Comparison of ENCODE assay signal across 23 cellular contexts in genomic region chr5:87138091-87138819, GRCh38.
DNase-seq lines count a peak whose midpoint lies in the region; ATAC-seq and TF ChIP-seq lines count a peak whose summit lies in the region.
"Had no signal": no experiment of that assay in that cellular context is flagged by ENCODE, and none has a peak within 500 bp of the region (broad histone marks: within the 10 kb centered on the region; RNA-seq: fewer than 3 reads in every experiment).

No MANE protein-coding gene starts in this region.

- CTCF ChIA-PET in SK-N-SH (lab: Yijun Ruan, JAX) = interaction anchor here (1.0 kb wide), 1 partner anchor 12 kb away, joined by 3 read pairs; no protein-coding TSS in a partner anchor

- no peak overlapping the region; a peak in 1 of 4 replicates for H3K4me3 ChIP-seq in SK-N-SH (ENCODE audit: low read depth in 2 of 2, low read length in 1 of 2)
- no peak overlapping the region for H3K4me3 ChIP-seq in gastroesophageal sphincter
- no peak overlapping the region for H3K4me3 ChIP-seq in muscle layer of colon (ENCODE audit: low read depth in 1 of 2, low read length in 2 of 2)
- H3K4me3 ChIP-seq: BLaER1 treated with 17β-estradiol and CSF1 and Interleukin-3, amounts not matched to agents 10 nM and 100 nM; esophagus squamous epithelium; pancreas; vagina had no signal

- H3K9ac ChIP-seq in SK-N-SH (peak overlapping the region; percentile 21; the same call in 1 of the 2 replicates), muscle layer of colon (ENCODE audit: low read length) (no peak overlapping the region)
- H3K9ac ChIP-seq: BLaER1 treated with 17β-estradiol and CSF1 and Interleukin-3, amounts not matched to agents 10 nM and 100 nM; KMS-11 had no signal

- no peaks in the 10 kb centered on the region for H3K9me3 ChIP-seq in SK-N-SH
- H3K9me3 ChIP-seq in gastroesophageal sphincter = no peaks in the 10 kb centered on the region
- no peaks in the 10 kb centered on the region for H3K9me3 ChIP-seq in muscle layer of colon (ENCODE audit: low read length)
- H3K9me3 ChIP-seq: esophagus squamous epithelium, pancreas, vagina had no signal

- H3K79me2 ChIP-seq in SK-N-SH (ENCODE audit: insufficient read depth) = no peaks in the 10 kb centered on the region

- 13% methylated on average over 2 of the region's 2 CpGs for WGBS in SK-N-SH (ENCODE audit: low lambda C conversion rate)
- 23 to 26% methylated on average over 2 of the region's 2 CpGs for WGBS in gastroesophageal sphincter (ENCODE audit: low coverage in 1 of 2), 2 donors

- no peaks in the 10 kb centered on the region for H4K20me1 ChIP-seq in SK-N-SH (ENCODE audit: insufficient read depth)
- H4K20me1 ChIP-seq: BLaER1 treated with 17β-estradiol and CSF1 and Interleukin-3, amounts not matched to agents 10 nM and 100 nM had no signal

- 0 out of 2 replicates have a peak overlapping the region, but pooled peaks have one; percentile 15 for H3K4me2 ChIP-seq in SK-N-SH
- H3K4me2 ChIP-seq: KMS-11 had no signal

- H3K27ac ChIP-seq in SK-N-SH (ENCODE audit: low read depth in 2 of 2, low read length in 1 of 2) = peak overlapping the region; percentile 60 to 71; a peak in 3 of 4 replicates
- H3K27ac ChIP-seq in gastroesophageal sphincter = peak overlapping the region in 2 of 4 donors; percentile 1 to 37
- H3K27ac ChIP-seq in muscle layer of colon (ENCODE audit: low read depth, low read length) = peak overlapping the region; percentile 61
- H3K27ac ChIP-seq: BLaER1 treated with 17β-estradiol and CSF1 and Interleukin-3, amounts not matched to agents 10 nM and 100 nM; esophagus squamous epithelium; KMS-11; pancreas; vagina had no signal

- H3K27me3 ChIP-seq in SK-N-SH (ENCODE audit: insufficient read depth) = no peaks in the 10 kb centered on the region
- no peaks in the 10 kb centered on the region for H3K27me3 ChIP-seq in gastroesophageal sphincter
- no peaks in the 10 kb centered on the region for H3K27me3 ChIP-seq in muscle layer of colon (ENCODE audit: control insufficient read depth in 1 of 2, insufficient read depth in 2 of 2, low read length in 2 of 2)
- H3K27me3 ChIP-seq: BLaER1 treated with 17β-estradiol and CSF1 and Interleukin-3, amounts not matched to agents 10 nM and 100 nM; esophagus squamous epithelium; pancreas; vagina had no signal

- peaks cover 7% of the 10 kb centered on the region for H3F3A ChIP-seq in SK-N-SH (replicated peaks; ENCODE audit: insufficient read depth)

- POLR2A ChIA-PET in SK-N-SH (lab: Yijun Ruan, JAX) = no interaction called here

- ATAC-seq in gastroesophageal sphincter (peak; percentile 36), GM21515 (IDR thresholded peaks at IDR 0.05; ENCODE audit: unreplicated experiment) (no peak)
- ATAC-seq: activated CD4-positive, alpha-beta T cell treated with anti-CD3 and anti-CD28 coated beads for 36 hours; activated T-cell treated with anti-CD3 and anti-CD28 coated beads, Interleukin-2, amount 50 U/mL, for 4 hours; left colon; natural killer cell treated with Interleukin-12 subunit alpha and Interleukin-12 subunit beta and Interleukin-15 and Interleukin-18, amount 100 ng/mL, for 72 hours; T-helper 17 cell had no signal

- peak overlapping the region; percentile 67 for H2AFZ ChIP-seq in SK-N-SH (ENCODE audit: low read depth)

- peaks cover 0 to 15% of the 10 kb centered on the region in 2 experiments; a peak in 2 of 4 replicates for H3K4me1 ChIP-seq in SK-N-SH (ENCODE audit: control insufficient read depth in 1 of 2, insufficient read depth in 2 of 2, low read depth in 1 of 2, low read length in 1 of 2)
- H3K4me1 ChIP-seq in gastroesophageal sphincter = peaks cover 0 to 8% (median 3%) of the 10 kb centered on the region in 3 donors
- peaks cover 27% of the 10 kb centered on the region for H3K4me1 ChIP-seq in muscle layer of colon (ENCODE audit: insufficient read depth, low read length)
- H3K4me1 ChIP-seq: esophagus squamous epithelium, pancreas, vagina had no signal

- TF ChIP-seq RAD21 in SK-N-SH (IDR thresholded peaks at IDR 0.05; ENCODE audit: low read length) = no peak

- no peaks in the 10 kb centered on the region for H3K9me2 ChIP-seq in SK-N-SH

- DNase-seq in SK-N-SH = no peak
- DNase-seq in superior temporal gyrus (ENCODE audit: extremely low spot score) = peak; percentile 57
- DNase-seq in T-helper 2 cell = no peak
- no peak for DNase-seq in COLO668 (lab: John Stamatoyannopoulos, UW; ENCODE audit: unreplicated experiment)
- no peak for DNase-seq in SW 1271 (lab: John Stamatoyannopoulos, UW)
- DNase-seq: activated CD4-positive, alpha-beta T cell treated with anti-CD3 and anti-CD28 coated beads for 36 hours; activated naive CD4-positive, alpha-beta T cell; activated T-cell treated with anti-CD3 and anti-CD28 coated beads, Interleukin-2, amount 50 U/mL, for 4 hours; cortex of kidney; esophagus squamous epithelium; H7; left colon; NCI-H146; NCI-H524 treated with DMSO at 0.1 percent for 48 hours; pancreas; T-helper 17 cell had no signal

- H3K36me3 ChIP-seq in SK-N-SH (replicated peaks in 1 of 2; ENCODE audit: control insufficient read depth in 1 of 2, insufficient read depth in 2 of 2, low read length in 1 of 2) (no peaks in the 10 kb centered on the region), gastroesophageal sphincter (no peaks in the 10 kb centered on the region), muscle layer of colon (ENCODE audit: insufficient read depth, low read length) (no peaks in the 10 kb centered on the region)
- H3K36me3 ChIP-seq: BLaER1 treated with 17β-estradiol and CSF1 and Interleukin-3, amounts not matched to agents 10 nM and 100 nM; esophagus squamous epithelium; pancreas; vagina had no signal

- no peak for TF ChIP-seq POLR2A in gastroesophageal sphincter (IDR thresholded peaks at IDR 0.05)

- no peak for TF ChIP-seq EP300 in SK-N-SH (IDR thresholded peaks at IDR 0.05; ENCODE audit: borderline replicate concordance in 1 of 2, low read depth in 1 of 2, low read length in 1 of 2)
- TF ChIP-seq EP300 in gastroesophageal sphincter (IDR thresholded peaks at IDR 0.05) = no peak

- TF ChIP-seq CTCF in SK-N-SH (IDR thresholded peaks at IDR 0.05) (no peak), gastroesophageal sphincter (IDR thresholded peaks at IDR 0.05) (no peak)

TF ChIP-seq in SK-N-SH, 30 proteins besides CTCF, POLR2A, EP300 and RAD21 (continues in another document):
- TF ChIP-seq JUND (IDR thresholded peaks at IDR 0.05) = no peak
- TF ChIP-seq REST (IDR thresholded peaks at IDR 0.05; ENCODE audit: low read depth, low read length) = no peak
- no peak for TF ChIP-seq FOXJ3 (CRISPR knock-in tag; IDR thresholded peaks at IDR 0.05)
- TF ChIP-seq MEF2A (IDR thresholded peaks at IDR 0.05; ENCODE audit: borderline replicate concordance, low read depth) = no peak
- no peak; the same call in 1 of the 2 replicates for TF ChIP-seq NFIC (IDR thresholded peaks at IDR 0.05; ENCODE audit: borderline replicate concordance)
- TF ChIP-seq NRF1 (IDR thresholded peaks at IDR 0.05; ENCODE audit: low read depth, low read length) = no peak
- no peak for TF ChIP-seq FOXM1 (IDR thresholded peaks at IDR 0.05; ENCODE audit: low read depth)
- TF ChIP-seq GABPA (IDR thresholded peaks at IDR 0.05; ENCODE audit: low read depth) = no peak
- TF ChIP-seq IRF3 (IDR thresholded peaks at IDR 0.05; ENCODE audit: low read depth, low read length) = no peak
- 0 out of 2 replicates have a peak, but pooled peaks have one; percentile 33 for TF ChIP-seq MAX (IDR thresholded peaks at IDR 0.05; ENCODE audit: low read depth)
- TF ChIP-seq USF1 (IDR thresholded peaks at IDR 0.05; ENCODE audit: borderline replicate concordance, low read depth) = no peak
- TF ChIP-seq ELF1 (IDR thresholded peaks at IDR 0.05) = no peak
